22 cellular contexts compared by ENCODE assay signal in the genomic region with DNA sequence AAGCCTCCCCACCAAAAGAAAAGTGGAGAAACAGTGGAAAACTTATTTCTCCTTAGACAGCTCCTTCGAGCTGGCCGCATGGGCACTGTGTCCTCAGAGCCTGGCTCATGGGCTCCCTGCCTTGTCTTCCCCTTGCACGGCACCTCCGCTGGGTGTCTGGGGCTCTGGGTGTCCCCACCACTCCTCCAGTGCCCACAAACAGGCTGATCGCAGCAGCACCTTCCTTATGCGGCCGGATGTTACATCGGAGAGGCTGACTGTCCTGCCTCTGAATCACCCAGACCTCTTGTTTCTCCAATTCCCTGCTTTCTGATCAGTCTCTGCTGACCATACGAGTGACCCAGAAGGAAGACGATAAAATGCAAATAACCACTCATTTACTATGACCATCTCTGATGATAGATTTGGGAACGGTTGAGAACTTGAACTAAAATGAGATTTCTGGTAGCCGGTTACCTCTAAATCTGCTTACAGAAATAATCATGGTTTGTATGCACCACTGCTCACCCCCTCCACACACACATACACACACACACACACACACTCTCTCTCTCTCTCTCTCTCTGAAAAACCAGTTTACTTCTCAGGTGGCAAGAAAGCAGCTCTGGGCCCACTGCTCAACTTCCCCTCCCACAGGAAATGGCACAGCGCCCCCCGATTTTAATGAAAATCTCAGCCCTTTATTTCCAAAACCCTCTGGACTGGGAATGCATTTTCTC.
A peak's percentile ranks its signal among the peaks of the same experiment; 100 is the strongest.
DNase-seq lines count a peak whose midpoint lies in the region; ATAC-seq and TF ChIP-seq lines count a peak whose summit lies in the region.
"Had no signal": no experiment of that assay in that cellular context is flagged by ENCODE, and none has a peak within 500 bp of the region (broad histone marks: within the 10 kb centered on the region; RNA-seq: fewer than 3 reads in every experiment).

No MANE protein-coding gene starts in this region.

- H3K4me1 Mint-ChIP-seq in WTC11 (peaks cover 32% of the 10 kb centered on the region), memory B cell (peaks cover 16% of the 10 kb centered on the region)
- H3K4me1 Mint-ChIP-seq: activated CD4-positive, alpha-beta T cell treated with anti-CD3 and anti-CD28 coated beads, Interleukin-2, amount 10 ng/mL, durations not matched to agents 7 days and 5 days; activated CD8-positive, alpha-beta memory T cell treated with anti-CD3 and anti-CD28 coated beads, Interleukin-2, amount 10 ng/mL, durations not matched to agents 7 days and 5 days; activated T-helper 17 cell treated with anti-CD3 and anti-CD28 coated beads, Interleukin-2, amount 50 U/mL, for 72 hours had no signal

- CTCF ChIA-PET in WTC11 (lab: Charles Lee), result interaction anchor here (1.6 to 3.1 kb wide), 4 partner anchors 15 to 243 kb away, joined by 6 to 23 read pairs (median 10); no protein-coding TSS in a partner anchor

- no peak overlapping the region for H3K4me3 Mint-ChIP-seq in WTC11
- peak overlapping the region; percentile 51 for H3K4me3 Mint-ChIP-seq in memory B cell
- H3K4me3 Mint-ChIP-seq: activated CD4-positive, alpha-beta T cell treated with anti-CD3 and anti-CD28 coated beads, Interleukin-2, amount 10 ng/mL, durations not matched to agents 7 days and 5 days; activated CD8-positive, alpha-beta memory T cell treated with anti-CD3 and anti-CD28 coated beads, Interleukin-2, amount 10 ng/mL, durations not matched to agents 7 days and 5 days; activated T-helper 17 cell treated with anti-CD3 and anti-CD28 coated beads, Interleukin-2, amount 50 U/mL, for 72 hours; effector memory CD8-positive, alpha-beta T cell had no signal

- POLR2A ChIA-PET in WTC11 (lab: Charles Lee), result interaction anchor here (1.7 kb wide), 1 partner anchor 15 kb away, joined by 4 read pairs; no protein-coding TSS in a partner anchor

- no peak for TF ChIP-seq CTCF in WTC11 (IDR thresholded peaks at IDR 0.05)

- no peaks in the 10 kb centered on the region for H3K36me3 Mint-ChIP-seq in WTC11
- H3K36me3 Mint-ChIP-seq in memory B cell, result no peaks in the 10 kb centered on the region
- H3K36me3 Mint-ChIP-seq: activated CD8-positive, alpha-beta memory T cell treated with anti-CD3 and anti-CD28 coated beads, Interleukin-2, amount 10 ng/mL, durations not matched to agents 7 days and 5 days; activated naive CD4-positive, alpha-beta T cell treated with anti-CD3 and anti-CD28 coated beads, Interleukin-2, amount 50 U/mL, for 72 hours had no signal

- H3K27ac Mint-ChIP-seq in WTC11 (peak overlapping the region; percentile 12), memory B cell (peak overlapping the region; percentile 76)
- H3K27ac Mint-ChIP-seq: activated CD4-positive, alpha-beta T cell treated with anti-CD3 and anti-CD28 coated beads, Interleukin-2, amount 10 ng/mL, durations not matched to agents 7 days and 5 days; activated CD8-positive, alpha-beta memory T cell treated with anti-CD3 and anti-CD28 coated beads, Interleukin-2, amount 10 ng/mL, durations not matched to agents 7 days and 5 days; activated T-helper 17 cell treated with anti-CD3 and anti-CD28 coated beads, Interleukin-2, amount 50 U/mL, for 72 hours; effector memory CD8-positive, alpha-beta T cell had no signal

- ATAC-seq in WTC11 (peak; percentile 20; the same call in 1 of the 2 replicates), memory B cell (ENCODE audit: low read depth) (no peak)
- ATAC-seq: activated CD8-positive, alpha-beta memory T cell treated with anti-CD3 and anti-CD28 coated beads, Interleukin-2, amount 10 ng/mL, durations not matched to agents 7 days and 5 days; activated naive CD4-positive, alpha-beta T cell treated with anti-CD3 and anti-CD28 coated beads, Interleukin-2, amount 50 U/mL, for 72 hours; activated T-helper 17 cell treated with anti-CD3 and anti-CD28 coated beads, Interleukin-2, amount 50 U/mL, for 72 hours; effector memory CD8-positive, alpha-beta T cell; PC-3; stimulated activated naive CD8-positive, alpha-beta T cell treated with anti-CD3 and anti-CD28 coated beads, Interleukin-15, Interleukin-2, amounts not matched to agents 100 U/mL and 50 U/mL, for 24 hours had no signal

- H3K9me3 Mint-ChIP-seq in WTC11, result peaks cover 14% of the 10 kb centered on the region
- peaks cover 2% of the 10 kb centered on the region for H3K9me3 Mint-ChIP-seq in memory B cell
- H3K9me3 Mint-ChIP-seq: activated naive CD4-positive, alpha-beta T cell treated with anti-CD3 and anti-CD28 coated beads, Interleukin-2, amount 50 U/mL, for 72 hours; activated T-helper 17 cell treated with anti-CD3 and anti-CD28 coated beads, Interleukin-2, amount 50 U/mL, for 72 hours; effector memory CD8-positive, alpha-beta T cell had no signal

- H3K27me3 Mint-ChIP-seq in WTC11 (ENCODE audit: low read depth) (no peaks in the 10 kb centered on the region), memory B cell (no peaks in the 10 kb centered on the region)
- H3K27me3 Mint-ChIP-seq: activated CD4-positive, alpha-beta T cell treated with anti-CD3 and anti-CD28 coated beads, Interleukin-2, amount 10 ng/mL, durations not matched to agents 7 days and 5 days; activated CD8-positive, alpha-beta memory T cell treated with anti-CD3 and anti-CD28 coated beads, Interleukin-2, amount 10 ng/mL, durations not matched to agents 7 days and 5 days; activated T-helper 17 cell treated with anti-CD3 and anti-CD28 coated beads, Interleukin-2, amount 50 U/mL, for 72 hours; effector memory CD8-positive, alpha-beta T cell had no signal

- DNase-seq in NCI-H82 (lab: John Stamatoyannopoulos, UW), result peak; percentile 55
- no peak for DNase-seq in NCI-H82 treated with DMSO at 0.1 percent for 48 hours (lab: John Stamatoyannopoulos, UW; ENCODE audit: unreplicated experiment)
- no peak for DNase-seq in WTC11 (ENCODE audit: low spot score)
- DNase-seq in memory B cell (ENCODE audit: low spot score in 2 of 2), result no peak
- no peak for DNase-seq in OCI-M2 (lab: John Stamatoyannopoulos, UW; ENCODE audit: unreplicated experiment)
- no peak for DNase-seq in NCI-H187 treated with DMSO at 0.1 percent for 48 hours (lab: John Stamatoyannopoulos, UW)
- no peak for DNase-seq in DMS53 (lab: John Stamatoyannopoulos, UW)
- DNase-seq in cerebellum (ENCODE audit: low spot score), result no peak
- DNase-seq: activated CD4-positive, alpha-beta T cell treated with anti-CD3 and anti-CD28 coated beads, Interleukin-2, amount 10 ng/mL, durations not matched to agents 7 days and 5 days; activated CD8-positive, alpha-beta memory T cell treated with anti-CD3 and anti-CD28 coated beads, Interleukin-2, amount 10 ng/mL, durations not matched to agents 7 days and 5 days; AML-193; cerebellar nuclear complex; DMS79; effector memory CD8-positive, alpha-beta T cell; KBM-7; NCI-H1694; PC-3; stimulated activated CD4-positive, alpha-beta T cell treated with anti-CD3 and anti-CD28 coated beads, Interleukin-4, amount 100 ng/mL, for 24 hours; stimulated activated naive CD8-positive, alpha-beta T cell treated with anti-CD3 and anti-CD28 coated beads, Interleukin-15, Interleukin-2, amounts not matched to agents 100 U/mL and 50 U/mL, for 24 hours; transverse colon had no signal

TF ChIP-seq in WTC11, 78 proteins besides CTCF, POLR2A, EP300 and RAD21 (continues in another document):
- TF ChIP-seq, protein P1, sequence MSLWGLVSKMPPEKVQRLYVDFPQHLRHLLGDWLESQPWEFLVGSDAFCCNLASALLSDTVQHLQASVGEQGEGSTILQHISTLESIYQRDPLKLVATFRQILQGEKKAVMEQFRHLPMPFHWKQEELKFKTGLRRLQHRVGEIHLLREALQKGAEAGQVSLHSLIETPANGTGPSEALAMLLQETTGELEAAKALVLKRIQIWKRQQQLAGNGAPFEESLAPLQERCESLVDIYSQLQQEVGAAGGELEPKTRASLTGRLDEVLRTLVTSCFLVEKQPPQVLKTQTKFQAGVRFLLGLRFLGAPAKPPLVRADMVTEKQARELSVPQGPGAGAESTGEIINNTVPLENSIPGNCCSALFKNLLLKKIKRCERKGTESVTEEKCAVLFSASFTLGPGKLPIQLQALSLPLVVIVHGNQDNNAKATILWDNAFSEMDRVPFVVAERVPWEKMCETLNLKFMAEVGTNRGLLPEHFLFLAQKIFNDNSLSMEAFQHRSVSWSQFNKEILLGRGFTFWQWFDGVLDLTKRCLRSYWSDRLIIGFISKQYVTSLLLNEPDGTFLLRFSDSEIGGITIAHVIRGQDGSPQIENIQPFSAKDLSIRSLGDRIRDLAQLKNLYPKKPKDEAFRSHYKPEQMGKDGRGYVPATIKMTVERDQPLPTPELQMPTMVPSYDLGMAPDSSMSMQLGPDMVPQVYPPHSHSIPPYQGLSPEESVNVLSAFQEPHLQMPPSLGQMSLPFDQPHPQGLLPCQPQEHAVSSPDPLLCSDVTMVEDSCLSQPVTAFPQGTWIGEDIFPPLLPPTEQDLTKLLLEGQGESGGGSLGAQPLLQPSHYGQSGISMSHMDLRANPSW (CRISPR knock-in tag; conservative IDR thresholded peaks at IDR 0.05; ENCODE audit: low read depth), result no peak
- TF ChIP-seq GABPB1 (CRISPR knock-in tag; IDR thresholded peaks at IDR 0.05) (no peak), HMGA2 (CRISPR knock-in tag; IDR thresholded peaks at IDR 0.05) (no peak), GRHL2 (CRISPR knock-in tag; IDR thresholded peaks at IDR 0.05; ENCODE audit: insufficient replicate concordance, severe bottlenecking) (no peak), ZNF396 (CRISPR knock-in tag; IDR thresholded peaks at IDR 0.05; ENCODE audit: borderline replicate concordance) (no peak), FOXK1 (CRISPR knock-in tag; IDR thresholded peaks at IDR 0.05) (no peak)
- TF ChIP-seq, protein P2, sequence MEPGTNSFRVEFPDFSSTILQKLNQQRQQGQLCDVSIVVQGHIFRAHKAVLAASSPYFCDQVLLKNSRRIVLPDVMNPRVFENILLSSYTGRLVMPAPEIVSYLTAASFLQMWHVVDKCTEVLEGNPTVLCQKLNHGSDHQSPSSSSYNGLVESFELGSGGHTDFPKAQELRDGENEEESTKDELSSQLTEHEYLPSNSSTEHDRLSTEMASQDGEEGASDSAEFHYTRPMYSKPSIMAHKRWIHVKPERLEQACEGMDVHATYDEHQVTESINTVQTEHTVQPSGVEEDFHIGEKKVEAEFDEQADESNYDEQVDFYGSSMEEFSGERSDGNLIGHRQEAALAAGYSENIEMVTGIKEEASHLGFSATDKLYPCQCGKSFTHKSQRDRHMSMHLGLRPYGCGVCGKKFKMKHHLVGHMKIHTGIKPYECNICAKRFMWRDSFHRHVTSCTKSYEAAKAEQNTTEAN (CRISPR knock-in tag; IDR thresholded peaks at IDR 0.05), result no peak
- TF ChIP-seq, protein P3, sequence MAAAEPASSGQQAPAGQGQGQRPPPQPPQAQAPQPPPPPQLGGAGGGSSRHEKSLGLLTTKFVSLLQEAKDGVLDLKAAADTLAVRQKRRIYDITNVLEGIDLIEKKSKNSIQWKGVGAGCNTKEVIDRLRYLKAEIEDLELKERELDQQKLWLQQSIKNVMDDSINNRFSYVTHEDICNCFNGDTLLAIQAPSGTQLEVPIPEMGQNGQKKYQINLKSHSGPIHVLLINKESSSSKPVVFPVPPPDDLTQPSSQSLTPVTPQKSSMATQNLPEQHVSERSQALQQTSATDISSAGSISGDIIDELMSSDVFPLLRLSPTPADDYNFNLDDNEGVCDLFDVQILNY (CRISPR knock-in tag; IDR thresholded peaks at IDR 0.05), result no peak
